In the genomic region with DNA sequence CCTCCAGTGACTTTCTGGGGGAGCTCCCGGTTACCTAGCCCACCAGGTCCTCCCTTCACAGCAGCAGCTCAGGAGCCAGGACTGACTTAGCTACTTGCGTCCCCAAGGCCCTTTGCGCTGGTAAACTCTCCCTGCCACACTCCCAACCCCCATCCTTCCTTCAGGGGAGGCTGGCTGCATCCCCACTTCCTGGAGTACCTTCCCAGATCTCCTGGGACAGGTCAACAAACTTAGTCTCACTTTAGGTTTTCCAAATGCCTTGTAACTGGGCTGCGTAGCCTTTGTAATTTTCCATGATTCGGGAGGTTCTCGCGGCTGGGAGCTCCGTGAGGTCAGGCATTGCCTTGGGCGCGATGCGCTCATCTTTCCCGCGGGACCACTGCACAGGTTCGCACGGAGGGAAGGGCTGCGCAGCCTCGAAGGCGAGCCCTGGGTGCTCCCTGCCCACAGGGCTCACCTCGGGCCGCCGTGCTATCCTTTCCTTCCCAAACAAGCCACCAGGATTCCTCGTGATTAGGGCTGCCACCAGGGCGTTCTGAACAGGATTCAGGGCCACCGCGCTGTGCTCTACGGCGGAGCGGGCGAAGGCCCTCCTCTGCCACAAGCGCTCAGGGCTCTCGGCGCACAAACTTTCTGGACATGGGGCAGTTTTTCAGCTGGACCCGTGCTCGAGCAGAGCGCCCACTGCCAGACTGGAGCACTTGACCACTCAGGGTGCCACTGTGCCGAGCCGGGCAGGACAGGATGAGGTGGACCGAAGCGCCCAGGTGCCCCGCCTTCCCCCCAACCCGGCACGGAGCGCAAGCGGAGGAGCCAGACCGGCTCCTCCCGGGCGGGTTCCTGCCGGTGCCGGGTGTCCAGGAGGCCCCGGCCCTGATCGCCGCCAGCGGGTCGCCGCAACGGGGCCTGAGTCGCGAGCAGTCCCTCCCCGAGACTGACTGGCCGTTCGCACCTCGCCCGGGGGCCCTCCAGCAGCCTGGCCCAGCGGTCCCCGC, we compare ENCODE assay signal across 1 cellular context.
TF ChIP-seq lines count a peak whose summit lies in the region.

No MANE protein-coding gene starts in this region.

TF ChIP-seq in H1, 55 proteins besides CTCF, POLR2A, EP300 and RAD21:
- TF ChIP-seq GABPA (IDR thresholded peaks at IDR 0.05; ENCODE audit: borderline replicate concordance, insufficient read depth, low read length) (no peak), TBP (IDR thresholded peaks at IDR 0.05; ENCODE audit: low read depth, low read length) (0 out of 2 replicates have a peak, but pooled peaks have one; percentile 7), SP4 (IDR thresholded peaks at IDR 0.05; ENCODE audit: low read length) (no peak; the same call in 1 of the 2 replicates), EZH2 (IDR thresholded peaks at IDR 0.05; ENCODE audit: low read depth, low read length, severe bottlenecking) (peak; percentile 70), SUZ12 (IDR thresholded peaks at IDR 0.05; ENCODE audit: low read length) (peak; percentile 78), TAF1 (IDR thresholded peaks at IDR 0.05; ENCODE audit: low read depth, low read length) (0 out of 2 replicates have a peak, but pooled peaks have one; percentile 5), SIN3A (conservative IDR thresholded peaks at IDR 0.05 in 1 of 2, IDR thresholded peaks at IDR 0.05 in 1 of 2; ENCODE audit: low read depth in 1 of 2, low read length in 2 of 2) (peak in 1 of 2 experiments; percentile 28; a peak in 1 of 4 replicates), KDM4A (IDR thresholded peaks at IDR 0.05; ENCODE audit: low read depth, low read length, severe bottlenecking) (peak; percentile 66), ASH2L (IDR thresholded peaks at IDR 0.05; ENCODE audit: low read length) (peak; percentile 62), CBX5 (IDR thresholded peaks at IDR 0.05; ENCODE audit: low read depth, low read length) (no peak), TEAD4 (IDR thresholded peaks at IDR 0.05; ENCODE audit: low read depth, low read length) (no peak), HDAC2 (IDR thresholded peaks at IDR 0.05; ENCODE audit: borderline replicate concordance in 1 of 2, low read depth in 2 of 2, low read length in 2 of 2) (no peak)
- TF ChIP-seq, protein P1, sequence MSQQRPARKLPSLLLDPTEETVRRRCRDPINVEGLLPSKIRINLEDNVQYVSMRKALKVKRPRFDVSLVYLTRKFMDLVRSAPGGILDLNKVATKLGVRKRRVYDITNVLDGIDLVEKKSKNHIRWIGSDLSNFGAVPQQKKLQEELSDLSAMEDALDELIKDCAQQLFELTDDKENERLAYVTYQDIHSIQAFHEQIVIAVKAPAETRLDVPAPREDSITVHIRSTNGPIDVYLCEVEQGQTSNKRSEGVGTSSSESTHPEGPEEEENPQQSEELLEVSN (IDR thresholded peaks at IDR 0.05), result peak; percentile 58; the same call in 1 of the 2 replicates
